In the genomic region with DNA sequence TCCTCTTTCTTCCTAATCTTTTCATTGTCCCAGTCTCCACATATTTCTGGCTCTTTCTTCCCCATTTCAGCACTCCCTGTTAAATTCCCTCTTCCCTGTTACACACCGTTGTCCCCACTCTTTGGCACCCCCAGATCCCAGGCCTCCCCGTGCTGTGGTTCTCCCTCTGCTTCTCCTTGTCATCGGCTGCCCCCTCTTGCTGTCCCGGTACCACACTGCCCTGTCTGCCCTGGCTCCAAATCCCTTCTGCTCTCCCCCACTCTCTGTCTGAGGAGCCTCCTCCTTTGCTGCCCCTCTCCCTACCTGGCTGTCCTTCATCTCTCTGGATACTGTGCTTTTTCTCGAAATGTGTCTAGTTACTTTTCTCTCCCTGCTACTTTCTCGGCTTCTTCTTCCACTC, we compare ENCODE assay signal across 9 cellular contexts. TPM values are rescaled to one million over a fixed set of nuclear protein-coding genes. Genes with fewer than 3 reads are reported as not detected.
DNase-seq lines count a peak whose midpoint lies in the region; ATAC-seq, FAIRE-seq and TF ChIP-seq lines count a peak whose summit lies in the region.
"Had no signal": no experiment of that assay in that cellular context is flagged by ENCODE, and none has a peak within 500 bp of the region (broad histone marks: within the 10 kb centered on the region; RNA-seq: fewer than 3 reads in every experiment).

No MANE protein-coding gene starts in this region.

- H3K36me3 ChIP-seq in HUES64 (ENCODE audit: insufficient read depth, low read length) (no peaks in the 10 kb centered on the region), adrenal gland (replicated peaks in 1 of 2) (no peaks in the 10 kb centered on the region), kidney (ENCODE audit: control insufficient read depth in 1 of 2, insufficient read depth in 2 of 2, low read length in 2 of 2) (no peaks in the 10 kb centered on the region)

- 67% methylated on average over 6 of the region's 6 CpGs for WGBS in HUES64
- WGBS in adrenal gland, 4 donors = 23 to 34% (median 29%) methylated on average over 6 of the region's 6 CpGs

- DNase-seq in adrenal gland = peak in 4 of 7 donors; percentile 15 to 49 (median 44)
- no peak for DNase-seq in kidney
- no peak for DNase-seq in stimulated activated naive CD8-positive, alpha-beta T cell treated with anti-CD3 and anti-CD28 coated beads, Interleukin-15, amount 100 ng/mL, for 72 hours
- DNase-seq in NCI-H187 (lab: John Stamatoyannopoulos, UW) = no peak

- H3K27ac Mint-ChIP-seq in stimulated activated naive CD8-positive, alpha-beta T cell treated with anti-CD3 and anti-CD28 coated beads, Interleukin-15, amount 100 ng/mL, for 72 hours = no peak overlapping the region

- peaks cover 18% of the 10 kb centered on the region for H3K4me1 Mint-ChIP-seq in stimulated activated naive CD8-positive, alpha-beta T cell treated with anti-CD3 and anti-CD28 coated beads, Interleukin-15, amount 100 ng/mL, for 72 hours

- peak overlapping the region; percentile 79 for H3K4me3 ChIP-seq in HUES64 (ENCODE audit: low read length)
- peak overlapping the region in 2 of 4 donors; percentile 48 to 73 for H3K4me3 ChIP-seq in adrenal gland
- H3K4me3 ChIP-seq in kidney (ENCODE audit: low read length in 2 of 2) = peak overlapping the region; percentile 65 to 84

- H3K9ac ChIP-seq in HUES64 (ENCODE audit: low read depth, low read length) (0 out of 2 replicates have a peak overlapping the region, but pooled peaks have one; percentile 69), kidney (ENCODE audit: low read length in 2 of 2) (peak overlapping the region; percentile 22 to 73)

- H3K4me1 ChIP-seq in HUES64 (ENCODE audit: insufficient read depth, low read length) (peaks cover 21% of the 10 kb centered on the region), adrenal gland (replicated peaks in 1 of 2) (peaks cover 25 to 34% of the 10 kb centered on the region in 2 donors), kidney (ENCODE audit: control insufficient read depth in 1 of 2, insufficient read depth in 1 of 2, low read depth in 1 of 2, low read length in 2 of 2) (peaks cover 0 to 6% of the 10 kb centered on the region in 2 donors)

- H3K9me3 ChIP-seq in HUES64 (ENCODE audit: insufficient read depth, low read depth, low read length) = no peaks in the 10 kb centered on the region
- H3K9me3 ChIP-seq in adrenal gland (replicated peaks in 1 of 3) = no peaks in the 10 kb centered on the region
- H3K9me3 ChIP-seq in kidney (ENCODE audit: control insufficient read depth in 1 of 2, low read length in 2 of 2) = no peaks in the 10 kb centered on the region

- TF ChIP-seq CTCF in adrenal gland (IDR thresholded peaks at IDR 0.05) (peak in 1 of 6 experiments; percentile 14), kidney (IDR thresholded peaks at IDR 0.05; ENCODE audit: borderline replicate concordance, extremely low read depth, insufficient read depth) (no peak)

- no peak for ATAC-seq in stimulated activated naive CD8-positive, alpha-beta T cell treated with anti-CD3 and anti-CD28 coated beads, Interleukin-15, amount 100 ng/mL, for 72 hours
- ATAC-seq in HG03135 (IDR thresholded peaks at IDR 0.05; ENCODE audit: unreplicated experiment) (no peak), GM18873 (IDR thresholded peaks at IDR 0.05; ENCODE audit: low FRiP score, unreplicated experiment) (no peak)

- intact Hi-C loops in adrenal gland (cut with DNase I) = no loop called here
- intact Hi-C loops in kidney (cut with DNase I) = no loop called here

- no peak for FAIRE-seq in kidney (lab: Jason Lieb, UNC)
- FAIRE-seq: endometrium, GM19239 had no signal

- peaks cover 26% of the 10 kb centered on the region for H3K27me3 Mint-ChIP-seq in stimulated activated naive CD8-positive, alpha-beta T cell treated with anti-CD3 and anti-CD28 coated beads, Interleukin-15, amount 100 ng/mL, for 72 hours

- TF ChIP-seq POLR2A in adrenal gland (IDR thresholded peaks at IDR 0.05) = no peak

- H3K27ac ChIP-seq in HUES64 (ENCODE audit: low read depth, low read length) = no peak overlapping the region
- H3K27ac ChIP-seq in adrenal gland = peak overlapping the region; percentile 53 to 97 (median 92)
- no peak overlapping the region for H3K27ac ChIP-seq in kidney (ENCODE audit: low read depth in 2 of 2, low read length in 2 of 2)

- H3K27me3 ChIP-seq in HUES64 (ENCODE audit: insufficient read depth, low read length) = peaks cover 11% of the 10 kb centered on the region
- H3K27me3 ChIP-seq in adrenal gland = no peaks in the 10 kb centered on the region

- H3K9me3 Mint-ChIP-seq in stimulated activated naive CD8-positive, alpha-beta T cell treated with anti-CD3 and anti-CD28 coated beads, Interleukin-15, amount 100 ng/mL, for 72 hours = peaks cover 26 to 65% of the 10 kb centered on the region in 2 donors

- peak overlapping the region; percentile 73 to 74 for H3K4me3 Mint-ChIP-seq in stimulated activated naive CD8-positive, alpha-beta T cell treated with anti-CD3 and anti-CD28 coated beads, Interleukin-15, amount 100 ng/mL, for 72 hours

RNA-seq across cellular contexts. Expression of a gene that starts 1.0 kb away (rescaled TPM):
- polyA plus RNA-seq in HUES64 (2013, experiment 1 of 2) = 6.0 TPM
- polyA plus RNA-seq in HUES64 (2013, experiment 2 of 2) = 7.4 TPM
- 10 to 100 TPM; 20.3 to 48.8 (median 35.0) TPM for total RNA-seq in adrenal gland
- 10 to 100 TPM; 17.5 to 45.4 (median 42.0) TPM for polyA plus RNA-seq in adrenal gland
- 12.0 TPM for total RNA-seq in kidney
- 8.8 TPM for polyA plus RNA-seq in kidney (ENCODE audit: insufficient read depth, low read depth, low replicate concordance)

RNA-seq across cellular contexts. Expression of a gene that starts 27.1 kb away (rescaled TPM):
- polyA plus RNA-seq in HUES64 (2013, experiment 1 of 2) = 5.4 TPM
- 6.0 TPM for polyA plus RNA-seq in HUES64 (2013, experiment 2 of 2)
- 10 to 100 TPM in 6 of 8 donors, 1 to 10 TPM in 2; 8.1 to 20.8 (median 14.4) TPM for total RNA-seq in adrenal gland
- polyA plus RNA-seq in adrenal gland = 10 to 100 TPM in 1 of 3 donors, 1 to 10 TPM in 2; 1.9 to 13.5 (median 4.2) TPM
- total RNA-seq in kidney = 17.6 TPM
- polyA plus RNA-seq in kidney (ENCODE audit: insufficient read depth, low read depth, low replicate concordance) = 2.3 TPM

RNA-seq across cellular contexts. Expression of a gene that starts 28.5 kb away (rescaled TPM):
- 19.3 TPM for polyA plus RNA-seq in HUES64 (2013, experiment 1 of 2)
- 23.2 TPM for polyA plus RNA-seq in HUES64 (2013, experiment 2 of 2)
- 10 to 100 TPM; 28.3 to 90.9 (median 58.2) TPM for total RNA-seq in adrenal gland
- 10 to 100 TPM; 26.1 to 66.6 (median 39.4) TPM for polyA plus RNA-seq in adrenal gland
- total RNA-seq in kidney = 38.2 TPM
- polyA plus RNA-seq in kidney (ENCODE audit: insufficient read depth, low read depth, low replicate concordance) = 9.5 TPM

Comparison
In these comparisons a context has a peak if more than half of its experiments do, and no peak if none do; other contexts are left out.
1. H3K27ac ChIP-seq: peak in adrenal gland (5 of 5); none in HUES64 (single experiment) and kidney (0 of 2).
2. DNase-seq: peak in adrenal gland (4 of 7); none in kidney (single experiment), stimulated activated naive CD8-positive, alpha-beta T cell treated with anti-CD3 and anti-CD28 coated beads, Interleukin-15, amount 100 ng/mL, for 72 hours (0 of 2) and NCI-H187 (0 of 2).